12 cellular contexts compared by ENCODE assay signal in the genomic region with DNA sequence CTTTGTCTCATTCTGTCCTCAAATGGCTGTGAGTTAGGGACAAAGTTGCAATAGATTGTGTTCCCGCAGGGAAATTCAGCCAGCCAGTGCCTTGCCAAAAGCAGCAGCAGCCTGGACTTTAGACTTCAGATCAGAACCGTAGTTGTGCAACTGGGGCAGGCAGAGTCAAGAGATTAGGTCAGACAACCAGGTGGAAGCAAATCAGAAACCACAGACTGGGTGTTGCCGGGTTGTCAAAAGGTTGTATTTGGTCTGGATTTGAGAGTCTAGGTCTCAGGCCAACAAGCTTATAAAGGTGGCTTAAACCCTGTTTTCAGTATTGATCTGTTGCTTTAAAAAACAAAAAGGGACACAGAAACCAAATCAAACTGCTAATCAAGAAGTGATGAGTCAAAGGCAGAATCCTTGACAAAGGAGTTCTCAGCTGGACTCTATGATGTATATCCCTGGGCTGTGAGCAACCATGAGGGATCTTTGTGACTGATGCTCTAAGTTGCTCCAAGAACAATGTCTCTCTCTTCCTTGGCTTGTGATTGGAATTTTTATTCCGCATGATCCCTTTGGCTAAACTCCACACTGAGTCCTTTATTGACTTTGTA. TPM values are rescaled to one million over a fixed set of nuclear protein-coding genes. Genes with fewer than 3 reads are reported as not detected.
A peak's percentile ranks its signal among the peaks of the same experiment; 100 is the strongest.
DNase-seq lines count a peak whose midpoint lies in the region; ATAC-seq, FAIRE-seq and TF ChIP-seq lines count a peak whose summit lies in the region.
"Had no signal": no experiment of that assay in that cellular context is flagged by ENCODE, and none has a peak within 500 bp of the region (broad histone marks: within the 10 kb centered on the region; RNA-seq: fewer than 3 reads in every experiment).

No MANE protein-coding gene starts in this region.

- ATAC-seq in HepG2 (peak; percentile 95), GM21825 (IDR thresholded peaks at IDR 0.05; ENCODE audit: unreplicated experiment) (no peak), GM21528 (IDR thresholded peaks at IDR 0.05; ENCODE audit: low FRiP score, unreplicated experiment) (no peak)

- peak; percentile 98 for FAIRE-seq in HepG2 (lab: Jason Lieb, UNC)
- FAIRE-seq: colon had no signal

- no peak overlapping the region for H3K9ac ChIP-seq in HepG2 (ENCODE audit: insufficient read depth, low read depth, low read length)

- no peaks in the 10 kb centered on the region for H3K36me3 ChIP-seq in HepG2 (replicated peaks in 1 of 2; ENCODE audit: control insufficient read depth in 1 of 2, insufficient read depth in 2 of 2, low read length in 2 of 2)

- POLR2A ChIA-PET in HepG2 (lab: Yijun Ruan, JAX) = interaction anchor here (0.7 to 1.1 kb wide), 2 partner anchors 14 to 21 kb away, joined by 3 to 4 read pairs; partner anchors contain the start of gene RFK

- no peak overlapping the region for H2AFZ ChIP-seq in HepG2 (ENCODE audit: low read length)

- DNase-seq in NCI-H146 (lab: John Stamatoyannopoulos, UW) (peak; percentile 16), NCI-H146 treated with DMSO at 0.1 percent for 48 hours (lab: John Stamatoyannopoulos, UW; ENCODE audit: unreplicated experiment) (no peak), choroid plexus epithelial cell (ENCODE audit: low read depth) (peak; percentile 46), HepG2 (ENCODE audit: low spot score) (peak; percentile 93)
- DNase-seq in activated naive CD4-positive, alpha-beta T cell treated with anti-CD3 and anti-CD28 coated beads, Interleukin-2, amount 50 U/mL, for 16 hours = no peak
- no peak for DNase-seq in activated CD8-positive, alpha-beta memory T cell treated with anti-CD3 and anti-CD28 coated beads for 24 hours
- DNase-seq: activated CD4-positive, alpha-beta memory T cell treated with anti-CD3 and anti-CD28 coated beads, Interleukin-2, amount 10 ng/mL, durations not matched to agents 7 days and 5 days; NCI-H446 treated with DMSO at 0.1 percent for 48 hours had no signal

- H3K4me1 ChIP-seq in HepG2 (ENCODE audit: insufficient read depth, low read length) = peaks cover 55% of the 10 kb centered on the region

- H3K4me2 ChIP-seq in HepG2 (ENCODE audit: low read depth, low read length) = peak overlapping the region; percentile 55

- TF ChIP-seq EP300 in HepG2 (IDR thresholded peaks at IDR 0.05; ENCODE audit: low read depth in 2 of 2, low read length in 2 of 2) (peak; percentile 71 to 88; a peak in 3 of 4 replicates), HepG2 (CRISPR knock-in tag; IDR thresholded peaks at IDR 0.05; ENCODE audit: borderline replicate concordance) (peak; percentile 67)

- TF ChIP-seq POLR2A in HepG2 (IDR thresholded peaks at IDR 0.05; ENCODE audit: insufficient read depth in 1 of 2, low read depth in 2 of 2, low read length in 2 of 2) = no peak

- CTCF ChIA-PET in HepG2 (lab: Yijun Ruan, JAX; ENCODE audit: low intra/inter-chr PET ratio, low total read pairs) = no interaction called here

- H3K27me3 ChIP-seq in HepG2 (ENCODE audit: control insufficient read depth in 1 of 2, insufficient read depth in 2 of 2, low read length in 2 of 2) = no peaks in the 10 kb centered on the region

- H4K20me1 ChIP-seq in HepG2 (ENCODE audit: insufficient read depth, low read length) = no peaks in the 10 kb centered on the region

- in situ Hi-C loops in HepG2 (cut with HindIII; ENCODE audit: extremely low pct_ligation_motif_present, low pct_unique_long_range_greater_than_20kb) = no loop called here

- 2% methylated on average over 4 of the region's 4 CpGs for WGBS in HepG2 (ENCODE audit: low lambda C conversion rate)

- peak overlapping the region; percentile 57 for H3K27ac ChIP-seq in HepG2 (ENCODE audit: extremely low read length, insufficient read depth, low read length)
- H3K27ac ChIP-seq: 22Rv1 had no signal

- TF ChIP-seq RAD21 in HepG2 (CRISPR knock-in tag; IDR thresholded peaks at IDR 0.05) = 0 out of 2 replicates have a peak, but pooled peaks have one; percentile 21

- no peaks in the 10 kb centered on the region for H3K79me2 ChIP-seq in HepG2 (ENCODE audit: insufficient read depth, low read length)

- no peaks in the 10 kb centered on the region for H3K9me3 ChIP-seq in HepG2 (ENCODE audit: low read length)

- intact Hi-C loops in HepG2 (cut with micrococcal nuclease; ENCODE audit: unreplicated experiment) = no loop called here

- no TSS peak for BruUV-seq in HepG2 (replicated peaks; lab: Mats Ljungman, UMichigan)

- no peak overlapping the region for H3K4me3 ChIP-seq in choroid plexus epithelial cell (ENCODE audit: low read depth, low read length)
- no peak overlapping the region; a peak in 1 of 6 replicates for H3K4me3 ChIP-seq in HepG2 (replicated peaks in 1 of 3; ENCODE audit: insufficient read depth in 1 of 3, low read depth in 2 of 3, low read length in 3 of 3)

- TF ChIP-seq CTCF in choroid plexus epithelial cell (conservative IDR thresholded peaks at IDR 0.05; ENCODE audit: low read depth, low read length) (no peak), HepG2 (CRISPR knock-in tag; IDR thresholded peaks at IDR 0.05) (0 out of 2 replicates have a peak, but pooled peaks have one; percentile 9)

TF ChIP-seq in HepG2, 621 proteins besides CTCF, POLR2A, EP300 and RAD21 (continues in another document):
- TF ChIP-seq ZSCAN31 (CRISPR knock-in tag; IDR thresholded peaks at IDR 0.05; ENCODE audit: low read depth) (0 out of 2 replicates have a peak, but pooled peaks have one; percentile 47), MLX (CRISPR knock-in tag; IDR thresholded peaks at IDR 0.05) (0 out of 2 replicates have a peak, but pooled peaks have one; percentile 33), DMTF1 (CRISPR knock-in tag; IDR thresholded peaks at IDR 0.05) (no peak), ARID2 (CRISPR knock-in tag; IDR thresholded peaks at IDR 0.05; ENCODE audit: borderline replicate concordance) (peak; percentile 76; the same call in 1 of the 2 replicates), TERF1 (CRISPR knock-in tag; IDR thresholded peaks at IDR 0.05) (no peak), ADNP (CRISPR knock-in tag; IDR thresholded peaks at IDR 0.05) (no peak), SRF (IDR thresholded peaks at IDR 0.05; ENCODE audit: low read depth, low read length) (peak; percentile 57; the same call in 1 of the 2 replicates), KAT8 (CRISPR knock-in tag; IDR thresholded peaks at IDR 0.05) (peak; percentile 74)

RNA-seq across cellular contexts. Expression of gene RFK, which starts 21.0 kb away (rescaled TPM):
- total RNA-seq in HepG2 (2016; rRNA removed; fragmentation: Illumina TruSeq; extraction: Trizol) = 37.2 and 56.5 TPM in 2 replicates
- 7.6 and 10.1 TPM in 2 replicates for total RNA-seq in HepG2 (2016; cell fraction: cytosol; rRNA removed; fragmentation: Illumina TruSeq; extraction: Trizol; ENCODE audit: low read depth)
- 35.6 and 54.0 TPM in 2 replicates for total RNA-seq in HepG2 (2016; cell fraction: insoluble cytoplasmic fraction; rRNA removed; fragmentation: Illumina TruSeq; extraction: Trizol)
- 27.8 and 28.5 TPM in 2 replicates for total RNA-seq in HepG2 (2016; cell fraction: membrane; rRNA removed; fragmentation: Illumina TruSeq; extraction: Trizol)
- total RNA-seq in HepG2 (2016; cell fraction: nucleus; rRNA removed; fragmentation: Illumina TruSeq; extraction: Trizol) = 12.9 and 19.7 TPM in 2 replicates
- 15.5 and 18.2 TPM in 2 replicates for polyA plus RNA-seq in HepG2 (2011; rRNA removed)
- 7.6 and 12.8 TPM in 2 replicates for polyA plus RNA-seq in HepG2 (2011; cell fraction: cytosol; rRNA removed)
- polyA plus RNA-seq in HepG2 (2011; cell fraction: nucleus; rRNA removed) = 3.0 and 4.3 TPM in 2 replicates
- 23.4 and 28.5 TPM in 2 replicates for polyA plus RNA-seq in HepG2 (2012)
- 10.0 and 12.2 TPM in 2 replicates for polyA plus RNA-seq in HepG2 (2016; cell fraction: cytosol; fragmentation: Illumina TruSeq; extraction: Trizol; ENCODE audit: low read depth)
- polyA plus RNA-seq in HepG2 (2016; cell fraction: insoluble cytoplasmic fraction; fragmentation: Illumina TruSeq; extraction: Trizol; ENCODE audit: low read depth) = 51.8 and 54.0 TPM in 2 replicates
- polyA plus RNA-seq in HepG2 (2016; cell fraction: membrane; fragmentation: Illumina TruSeq; extraction: Trizol; ENCODE audit: low read depth) = 26.0 and 26.7 TPM in 2 replicates
- 20.2 and 24.4 TPM in 2 replicates for polyA plus RNA-seq in HepG2 (2016; cell fraction: nucleus; fragmentation: Illumina TruSeq; extraction: Trizol; ENCODE audit: insufficient read depth, low read depth)
- polyA minus RNA-seq in HepG2 (2011; rRNA and poly(A)+ RNA removed; ENCODE audit: low replicate concordance) = 4.2 and 5.1 TPM in 2 replicates
- polyA minus RNA-seq in HepG2 (2011; cell fraction: cytosol; rRNA and poly(A)+ RNA removed) = 13.5 and 15.4 TPM in 2 replicates
- polyA minus RNA-seq in HepG2 (2011; cell fraction: nucleus; rRNA and poly(A)+ RNA removed) = 8.2 and 11.7 TPM in 2 replicates

Comparison
In these comparisons a context has a peak if more than half of its experiments do, and no peak if none do; other contexts are left out.
1. DNase-seq: peak in NCI-H146 (single experiment), choroid plexus epithelial cell (single experiment) and HepG2 (single experiment); none in NCI-H146 treated with DMSO at 0.1 percent for 48 hours (single experiment), activated naive CD4-positive, alpha-beta T cell treated with anti-CD3 and anti-CD28 coated beads, Interleukin-2, amount 50 U/mL, for 16 hours (single experiment) and activated CD8-positive, alpha-beta memory T cell treated with anti-CD3 and anti-CD28 coated beads for 24 hours (single experiment).